ENCODE assay signal across 12 cellular contexts in the genomic region with DNA sequence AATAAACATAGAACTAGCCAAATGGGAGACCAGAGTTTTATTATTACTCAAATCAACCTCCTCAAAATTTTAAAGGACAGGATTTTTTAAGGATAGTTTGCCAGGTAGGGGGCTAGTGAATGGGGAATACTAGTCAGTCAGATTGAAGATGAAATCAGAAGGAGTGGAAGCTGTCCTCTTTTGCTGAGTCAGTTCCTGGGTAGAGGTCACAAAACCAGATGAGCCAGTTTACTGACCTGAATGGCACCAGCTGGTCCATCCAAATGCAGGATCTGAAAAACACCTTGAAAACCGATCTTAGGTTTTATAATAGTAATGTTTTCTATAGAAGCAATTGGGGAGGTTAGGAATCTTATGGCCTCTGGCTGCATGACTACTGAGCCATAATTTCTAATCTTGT.
A peak's percentile ranks its signal among the peaks of the same experiment; 100 is the strongest.
DNase-seq lines count a peak whose midpoint lies in the region; ATAC-seq and TF ChIP-seq lines count a peak whose summit lies in the region.
"Had no signal": no experiment of that assay in that cellular context is flagged by ENCODE, and none has a peak within 500 bp of the region (broad histone marks: within the 10 kb centered on the region; RNA-seq: fewer than 3 reads in every experiment).

No MANE protein-coding gene starts in this region.

- H3K4me3 ChIP-seq in PC-3 (ENCODE audit: low read length) (no peak overlapping the region), suprapubic skin (no peak overlapping the region)

- H3K27ac ChIP-seq in PC-3 (ENCODE audit: low read length) = no peak overlapping the region
- H3K27ac ChIP-seq in suprapubic skin = no peak overlapping the region
- H3K27ac ChIP-seq: 22Rv1 had no signal

- CTCF ChIA-PET in PC-3 (lab: Charles Lee) = no interaction called here

- DNase-seq in NCI-H748 (lab: John Stamatoyannopoulos, UW; ENCODE audit: unreplicated experiment) (peak; percentile 24), NCI-H748 treated with DMSO at 0.1 percent for 48 hours (lab: John Stamatoyannopoulos, UW) (no peak), PC-3 (peak; percentile 64), suprapubic skin (ENCODE audit: low spot score in 2 of 2) (no peak), mucosa of gallbladder (ENCODE audit: low spot score) (no peak)
- DNase-seq: CD8-positive, alpha-beta T cell; COR-L47; DMS153; H7 had no signal

- H2AFZ ChIP-seq in PC-3 (ENCODE audit: low read length) = no peak overlapping the region

- no peaks in the 10 kb centered on the region for H3K9me2 ChIP-seq in PC-3 (replicated peaks; ENCODE audit: low read length)

- H3K9ac ChIP-seq in PC-3 (ENCODE audit: low read length) = no peak overlapping the region

- no peaks in the 10 kb centered on the region for H3K27me3 ChIP-seq in PC-3 (ENCODE audit: low read length)
- H3K27me3 ChIP-seq in suprapubic skin = no peaks in the 10 kb centered on the region

- H3K9me3 ChIP-seq in PC-3 (ENCODE audit: low read length) (no peaks in the 10 kb centered on the region), suprapubic skin (no peaks in the 10 kb centered on the region)

- no peak for TF ChIP-seq EP300 in suprapubic skin (IDR thresholded peaks at IDR 0.05)

- H3K4me2 ChIP-seq in PC-3 (ENCODE audit: low read length) = peak overlapping the region; percentile 15; the same call in 1 of the 2 replicates

- POLR2A ChIA-PET in PC-3 (lab: Charles Lee; ENCODE audit: unreplicated experiment) = interaction anchor here (0.7 kb wide), 1 partner anchor 93 kb away, joined by 4 read pairs; no protein-coding TSS in a partner anchor

- no peak for TF ChIP-seq CTCF in PC-3 (conservative IDR thresholded peaks at IDR 0.05; ENCODE audit: low read depth, low read length)
- TF ChIP-seq CTCF in suprapubic skin (IDR thresholded peaks at IDR 0.05) = no peak

- H3K36me3 ChIP-seq in PC-3 (ENCODE audit: low read depth, low read length) (no peaks in the 10 kb centered on the region), suprapubic skin (no peaks in the 10 kb centered on the region)

- H4K20me1 ChIP-seq in PC-3 (ENCODE audit: low read length) = no peaks in the 10 kb centered on the region

- 73% methylated on average over 1 of the region's 1 CpG for WGBS in suprapubic skin

- BruUV-seq in PC-3 (replicated peaks; lab: Mats Ljungman, UMichigan) = no TSS peak

- no peaks in the 10 kb centered on the region for H3K79me2 ChIP-seq in PC-3 (ENCODE audit: low read length)

- no peak for TF ChIP-seq POLR2A in suprapubic skin (IDR thresholded peaks at IDR 0.05)

- H3K4me1 ChIP-seq in PC-3 (ENCODE audit: insufficient read depth, low read length) (peaks cover 5% of the 10 kb centered on the region; the same call in 1 of the 2 replicates), suprapubic skin (no peaks in the 10 kb centered on the region)

- H3F3A ChIP-seq in PC-3 (ENCODE audit: low read length, unreplicated experiment) = no peaks in the 10 kb centered on the region

- intact Hi-C loops in PC-3 (cut with micrococcal nuclease) = no loop called here

- ATAC-seq in PC-3 = no peak
- ATAC-seq in esophagus mucosa = peak; percentile 63
- ATAC-seq in GM21619 (IDR thresholded peaks at IDR 0.05; ENCODE audit: unreplicated experiment) = no peak
- ATAC-seq: CD8-positive, alpha-beta T cell had no signal

Comparison
In these comparisons a context has a peak if more than half of its experiments do, and no peak if none do; other contexts are left out.
1. DNase-seq: peak in NCI-H748 (single experiment) and PC-3 (single experiment); none in NCI-H748 treated with DMSO at 0.1 percent for 48 hours (single experiment), suprapubic skin (0 of 2) and mucosa of gallbladder (single experiment).